In the genomic region with DNA sequence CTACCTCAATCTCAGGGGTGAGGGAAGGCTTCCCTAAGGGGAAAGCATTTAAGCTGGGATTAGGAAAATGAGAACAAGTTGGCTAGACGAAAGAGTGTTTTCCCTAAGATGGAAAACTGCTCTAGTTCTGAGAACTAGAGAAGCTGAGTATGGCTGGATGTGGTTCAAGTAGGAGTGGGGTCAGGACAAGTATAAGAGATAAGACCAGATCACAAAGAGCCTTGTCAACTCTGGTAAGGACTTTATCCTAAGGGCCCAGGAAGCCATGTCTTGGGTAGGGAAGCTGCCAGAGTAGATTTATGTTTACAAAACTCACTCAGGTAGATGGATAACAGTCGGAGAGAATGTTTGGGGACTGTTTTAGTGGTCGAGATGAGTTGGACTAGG, we compare ENCODE assay signal across 1 cellular context.
TF ChIP-seq lines count a peak whose summit lies in the region.

No MANE protein-coding gene starts in this region.

TF ChIP-seq in HepG2, 621 proteins besides CTCF, POLR2A, EP300 and RAD21:
- TF ChIP-seq ZNF605 (CRISPR knock-in tag; IDR thresholded peaks at IDR 0.05), result 0 out of 2 replicates have a peak, but pooled peaks have one; percentile 10
- no peak for TF ChIP-seq MTF1 (CRISPR knock-in tag; IDR thresholded peaks at IDR 0.05)
- 0 out of 2 replicates have a peak, but pooled peaks have one; percentile 6 for TF ChIP-seq MTF2 (CRISPR knock-in tag; IDR thresholded peaks at IDR 0.05; ENCODE audit: borderline replicate concordance)
- 0 out of 2 replicates have a peak, but pooled peaks have one; percentile 9 for TF ChIP-seq ZNF274 (CRISPR knock-in tag; IDR thresholded peaks at IDR 0.05)
- TF ChIP-seq ZMYM3 (CRISPR knock-in tag; IDR thresholded peaks at IDR 0.05), result 0 out of 2 replicates have a peak, but pooled peaks have one; percentile 23
- TF ChIP-seq HOXA9 (CRISPR knock-in tag; IDR thresholded peaks at IDR 0.05; ENCODE audit: borderline replicate concordance), result no peak
- 0 out of 2 replicates have a peak, but pooled peaks have one; percentile 14 for TF ChIP-seq ZNF501 (CRISPR knock-in tag; IDR thresholded peaks at IDR 0.05)
- TF ChIP-seq, protein P1, sequence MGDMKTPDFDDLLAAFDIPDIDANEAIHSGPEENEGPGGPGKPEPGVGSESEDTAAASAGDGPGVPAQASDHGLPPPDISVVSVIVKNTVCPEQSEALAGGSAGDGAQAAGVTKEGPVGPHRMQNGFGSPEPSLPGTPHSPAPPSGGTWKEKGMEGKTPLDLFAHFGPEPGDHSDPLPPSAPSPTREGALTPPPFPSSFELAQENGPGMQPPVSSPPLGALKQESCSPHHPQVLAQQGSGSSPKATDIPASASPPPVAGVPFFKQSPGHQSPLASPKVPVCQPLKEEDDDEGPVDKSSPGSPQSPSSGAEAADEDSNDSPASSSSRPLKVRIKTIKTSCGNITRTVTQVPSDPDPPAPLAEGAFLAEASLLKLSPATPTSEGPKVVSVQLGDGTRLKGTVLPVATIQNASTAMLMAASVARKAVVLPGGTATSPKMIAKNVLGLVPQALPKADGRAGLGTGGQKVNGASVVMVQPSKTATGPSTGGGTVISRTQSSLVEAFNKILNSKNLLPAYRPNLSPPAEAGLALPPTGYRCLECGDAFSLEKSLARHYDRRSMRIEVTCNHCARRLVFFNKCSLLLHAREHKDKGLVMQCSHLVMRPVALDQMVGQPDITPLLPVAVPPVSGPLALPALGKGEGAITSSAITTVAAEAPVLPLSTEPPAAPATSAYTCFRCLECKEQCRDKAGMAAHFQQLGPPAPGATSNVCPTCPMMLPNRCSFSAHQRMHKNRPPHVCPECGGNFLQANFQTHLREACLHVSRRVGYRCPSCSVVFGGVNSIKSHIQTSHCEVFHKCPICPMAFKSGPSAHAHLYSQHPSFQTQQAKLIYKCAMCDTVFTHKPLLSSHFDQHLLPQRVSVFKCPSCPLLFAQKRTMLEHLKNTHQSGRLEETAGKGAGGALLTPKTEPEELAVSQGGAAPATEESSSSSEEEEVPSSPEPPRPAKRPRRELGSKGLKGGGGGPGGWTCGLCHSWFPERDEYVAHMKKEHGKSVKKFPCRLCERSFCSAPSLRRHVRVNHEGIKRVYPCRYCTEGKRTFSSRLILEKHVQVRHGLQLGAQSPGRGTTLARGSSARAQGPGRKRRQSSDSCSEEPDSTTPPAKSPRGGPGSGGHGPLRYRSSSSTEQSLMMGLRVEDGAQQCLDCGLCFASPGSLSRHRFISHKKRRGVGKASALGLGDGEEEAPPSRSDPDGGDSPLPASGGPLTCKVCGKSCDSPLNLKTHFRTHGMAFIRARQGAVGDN (CRISPR knock-in tag; IDR thresholded peaks at IDR 0.05), result 0 out of 2 replicates have a peak, but pooled peaks have one; percentile 1
